In genomic region chr11:796565-797299, GRCh38 we compare ENCODE assay signal across 9 cellular contexts. TPM values are rescaled to one million over a fixed set of nuclear protein-coding genes. Genes with fewer than 3 reads are reported as not detected.
DNase-seq lines count a peak whose midpoint lies in the region; ATAC-seq and TF ChIP-seq lines count a peak whose summit lies in the region.
"Had no signal": no experiment of that assay in that cellular context is flagged by ENCODE, and none has a peak within 500 bp of the region (broad histone marks: within the 10 kb centered on the region; RNA-seq: fewer than 3 reads in every experiment).

No MANE protein-coding gene starts in this region.

- H3K4me1 Mint-ChIP-seq in memory B cell, result peaks cover 7% of the 10 kb centered on the region

- H3K27me3 ChIP-seq in heart left ventricle (no peaks in the 10 kb centered on the region), body of pancreas (no peaks in the 10 kb centered on the region), uterus (no peaks in the 10 kb centered on the region)

- 32 to 56% (median 40%) methylated on average over 12 to 18 of the region's 18 CpGs for WGBS in heart left ventricle, 4 donors
- WGBS in body of pancreas, 2 donors, result 5 to 12% methylated on average over 4 to 17 of the region's 18 CpGs

- H3K36me3 ChIP-seq in heart left ventricle (peaks cover 0 to 35% (median 0%) of the 10 kb centered on the region in 9 donors), body of pancreas (replicated peaks in 1 of 2; ENCODE audit: insufficient read depth in 1 of 2, low read depth in 2 of 2) (peaks cover 0 to 4% of the 10 kb centered on the region in 2 donors), uterus (no peaks in the 10 kb centered on the region)

- H3K4me3 ChIP-seq in heart left ventricle, result peak overlapping the region; percentile 50 to 89 (median 78)
- peak overlapping the region in 1 of 2 donors; percentile 51 for H3K4me3 ChIP-seq in body of pancreas
- H3K4me3 ChIP-seq in uterus, result peak overlapping the region; percentile 61 to 79

- peak overlapping the region; percentile 13 to 88 (median 84) for H3K27ac ChIP-seq in heart left ventricle
- peak overlapping the region; percentile 93 to 98 (median 97) for H3K27ac ChIP-seq in body of pancreas
- H3K27ac ChIP-seq in uterus, result peak overlapping the region; percentile 87 to 90

- H3K4me3 Mint-ChIP-seq in memory B cell, result peak overlapping the region; percentile 98

- DNase-seq in heart left ventricle (no peak), Right ventricle myocardium inferior (ENCODE audit: missing footprints) (no peak), body of pancreas (peak in 2 of 4 donors; percentile 44 to 47), memory B cell (ENCODE audit: low spot score in 2 of 2) (no peak), uterus (no peak), NCI-H526 (lab: John Stamatoyannopoulos, UW) (no peak), NCI-H1694 (lab: John Stamatoyannopoulos, UW) (no peak)

- H3K27me3 Mint-ChIP-seq in memory B cell, result no peaks in the 10 kb centered on the region

- H3K4me1 ChIP-seq in heart left ventricle (peaks cover 6 to 40% (median 24%) of the 10 kb centered on the region in 12 donors), body of pancreas (peaks cover 59% of the 10 kb centered on the region), uterus (peaks cover 6 to 22% of the 10 kb centered on the region in 2 donors)

- ATAC-seq in heart left ventricle (peak in 1 of 4 donors; percentile 0), Right ventricle myocardium inferior (no peak), body of pancreas (no peak), memory B cell (ENCODE audit: low read depth) (no peak), HG03520 (IDR thresholded peaks at IDR 0.05; ENCODE audit: unreplicated experiment) (no peak)

- TF ChIP-seq POLR2A in heart left ventricle (IDR thresholded peaks at IDR 0.05), result no peak
- no peak for TF ChIP-seq POLR2A in body of pancreas (IDR thresholded peaks at IDR 0.05)
- TF ChIP-seq POLR2A in uterus (IDR thresholded peaks at IDR 0.05), result no peak

- H3K27ac Mint-ChIP-seq in memory B cell, result peak overlapping the region; percentile 89

- H3K9me3 Mint-ChIP-seq in memory B cell, result no peaks in the 10 kb centered on the region

- no peaks in the 10 kb centered on the region for H3K9me3 ChIP-seq in heart left ventricle
- no peaks in the 10 kb centered on the region for H3K9me3 ChIP-seq in body of pancreas
- H3K9me3 ChIP-seq in uterus, result no peaks in the 10 kb centered on the region

- peaks cover 9% of the 10 kb centered on the region for H3K36me3 Mint-ChIP-seq in memory B cell

- no peak for TF ChIP-seq CTCF in heart left ventricle (IDR thresholded peaks at IDR 0.05)
- TF ChIP-seq CTCF in body of pancreas (IDR thresholded peaks at IDR 0.05), result no peak
- no peak for TF ChIP-seq CTCF in uterus (IDR thresholded peaks at IDR 0.05)

- intact Hi-C loops in heart left ventricle (cut with DNase I) (loop anchor here in 2 of 10 donors (5.0 to 10.0 kb wide), 2 partner anchors 62 to 116 kb away; partner anchors contain the start of gene CHID1 (in 1 of the 2)), Right ventricle myocardium inferior (cut with DNase I) (no loop called here), body of pancreas (cut with DNase I) (no loop called here), uterus (cut with DNase I; ENCODE audit: low total_unique reads) (no loop called here)

RNA-seq across cellular contexts. Expression of gene SLC25A22, which starts 1.3 kb away (rescaled TPM):
- total RNA-seq in heart left ventricle (10 to 100 TPM in 1 of 9 donors, 1 to 10 TPM in 8; 2.1 to 12.8 (median 4.4) TPM), Right ventricle myocardium inferior (2.6 TPM), body of pancreas (10 to 100 TPM; 55.8 to 69.5 TPM), uterus (10 to 100 TPM in 1 of 4 donors, 1 to 10 TPM in 2, under 1 TPM in 1; 0.29 to 20.8 (median 5.4) TPM)
- polyA plus RNA-seq in heart left ventricle, result 10 to 100 TPM in 1 of 2 donors, 1 to 10 TPM in 1; 2.6 to 12.7 TPM

RNA-seq across cellular contexts. Expression of gene CEND1, which starts 6.8 kb away (rescaled TPM):
- total RNA-seq in heart left ventricle (1 to 10 TPM in 1 of 9 donors, under 1 TPM in 6, not detected in 2; 0.25 to 1.1 (median 0.37) TPM), Right ventricle myocardium inferior (not detected), body of pancreas (under 1 TPM in 1 of 2 donors, not detected in 1; 0.78 TPM), uterus (under 1 TPM in 1 of 4 donors, not detected in 3; 0.41 TPM)
- under 1 TPM; 0.46 to 0.50 TPM for polyA plus RNA-seq in heart left ventricle
- total RNA-seq: subcutaneous adipose tissue had no signal

RNA-seq across cellular contexts. Expression of gene PIDD1, which starts 8.3 kb away (rescaled TPM):
- total RNA-seq in heart left ventricle (10 to 100 TPM in 1 of 9 donors, 1 to 10 TPM in 8; 4.9 to 11.2 (median 6.6) TPM), Right ventricle myocardium inferior (7.2 TPM), body of pancreas (10 to 100 TPM; 11.9 to 98.6 TPM), uterus (10 to 100 TPM in 2 of 4 donors, 1 to 10 TPM in 2; 1.3 to 20.2 (median 10.1) TPM)
- polyA plus RNA-seq in heart left ventricle, result 10 to 100 TPM in 1 of 2 donors, 1 to 10 TPM in 1; 5.5 to 11.8 TPM

RNA-seq across cellular contexts. Expression of gene RPLP2, which starts 13.0 kb away (rescaled TPM):
- total RNA-seq in heart left ventricle (1,000 to 10,000 TPM in 3 of 9 donors, 100 to 1,000 TPM in 6; 236 to 1,207 (median 933) TPM), Right ventricle myocardium inferior (1,110 TPM), body of pancreas (100 to 1,000 TPM; 395 to 402 TPM), uterus (1,000 to 10,000 TPM in 1 of 4 donors, 100 to 1,000 TPM in 3; 100 to 1,968 (median 496) TPM)
- 1,000 to 10,000 TPM in 1 of 2 donors, 100 to 1,000 TPM in 1; 998 to 1,652 TPM for polyA plus RNA-seq in heart left ventricle

RNA-seq across cellular contexts. Expression of gene GATD1, which starts 19.4 kb away (rescaled TPM):
- total RNA-seq in heart left ventricle (10 to 100 TPM; 13.4 to 30.8 (median 21.5) TPM), Right ventricle myocardium inferior (18.3 TPM), body of pancreas (10 to 100 TPM; 14.0 to 28.7 TPM), uterus (10 to 100 TPM; 11.8 to 81.1 (median 29.3) TPM)
- 10 to 100 TPM; 20.4 to 20.5 TPM for polyA plus RNA-seq in heart left ventricle
